Comparison of ENCODE assay signal across 9 cellular contexts in the genomic region with DNA sequence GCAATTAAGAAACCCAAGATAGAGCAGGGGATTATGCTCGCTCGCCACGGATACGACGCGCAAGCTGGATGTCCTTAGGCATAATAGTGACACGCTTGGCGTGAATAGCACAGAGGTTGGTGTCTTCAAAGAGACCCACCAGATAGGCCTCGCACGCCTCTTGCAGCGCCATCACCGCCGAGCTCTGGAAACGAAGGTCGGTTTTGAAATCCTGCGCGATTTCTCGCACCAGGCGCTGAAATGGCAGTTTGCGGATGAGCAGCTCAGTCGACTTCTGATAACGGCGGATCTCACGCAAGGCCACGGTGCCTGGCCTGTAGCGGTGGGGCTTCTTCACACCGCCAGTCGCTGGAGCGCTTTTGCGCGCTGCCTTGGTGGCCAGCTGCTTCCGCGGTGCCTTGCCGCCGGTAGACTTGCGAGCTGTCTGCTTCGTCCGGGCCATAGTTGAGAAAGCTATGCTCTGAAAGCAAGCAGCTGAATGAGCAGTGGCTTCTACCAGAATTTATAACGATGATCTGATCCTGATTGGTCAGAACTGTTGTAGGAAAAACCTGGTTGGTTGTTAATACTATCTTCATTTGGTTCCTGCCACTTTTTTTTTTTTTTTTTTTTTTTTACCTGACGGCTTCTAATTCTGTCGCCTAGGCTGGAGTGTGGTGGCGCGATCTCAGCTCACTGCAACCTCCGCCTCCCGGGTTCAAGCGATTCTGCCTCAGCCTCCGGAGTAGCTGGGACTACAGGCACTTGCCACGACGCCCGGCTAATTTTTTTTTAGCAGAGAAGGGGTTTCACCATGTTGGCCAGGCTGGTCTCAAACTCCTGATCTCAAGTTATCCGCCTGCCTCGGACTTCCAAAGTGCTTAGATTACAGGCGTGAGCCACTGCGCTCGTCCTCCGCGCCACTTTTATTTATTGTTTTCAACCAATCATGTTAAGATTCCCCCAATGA. TPM values are rescaled to one million over a fixed set of nuclear protein-coding genes. Genes with fewer than 3 reads are reported as not detected.
DNase-seq lines count a peak whose midpoint lies in the region; ATAC-seq and TF ChIP-seq lines count a peak whose summit lies in the region.
"Had no signal": no experiment of that assay in that cellular context is flagged by ENCODE, and none has a peak within 500 bp of the region (broad histone marks: within the 10 kb centered on the region; RNA-seq: fewer than 3 reads in every experiment).

No MANE protein-coding gene starts in this region.

- peaks cover 0 to 10% (median 2%) of the 10 kb centered on the region in 4 donors for H3K4me1 ChIP-seq in Peyer's patch
- H3K4me1 ChIP-seq in foreskin keratinocyte: no peaks in the 10 kb centered on the region
- no peaks in the 10 kb centered on the region for H3K4me1 ChIP-seq in prostate gland (replicated peaks)

- WGBS in prostate gland: 5% methylated on average over 57 of the region's 57 CpGs

- peak; percentile 100 for TF ChIP-seq POLR2A in GM19193 (IDR thresholded peaks at IDR 0.05; ENCODE audit: extremely low read depth, insufficient read depth, insufficient read length)
- TF ChIP-seq POLR2A in Peyer's patch (IDR thresholded peaks at IDR 0.05): peak; percentile 94 to 96
- TF ChIP-seq POLR2A in prostate gland (IDR thresholded peaks at IDR 0.05): peak; percentile 57

- intact Hi-C loops in prostate gland (cut with DNase I): loop anchor here (5.0 to 10.0 kb wide), 2 partner anchors 713 to 1094 kb away; no protein-coding TSS in a partner anchor

- H3K27me3 ChIP-seq in Peyer's patch (no peaks in the 10 kb centered on the region), foreskin keratinocyte (no peaks in the 10 kb centered on the region), prostate gland (replicated peaks; ENCODE audit: insufficient read depth) (no peaks in the 10 kb centered on the region)

- DNase-seq in Peyer's patch (peak; percentile 70 to 90 (median 81)), activated gamma-delta T cell (lab: John Stamatoyannopoulos, UW) (peak; percentile 62), foreskin keratinocyte (peak; percentile 88 to 94), prostate gland (ENCODE audit: low spot score) (peak; percentile 58), NCI-H1105 (lab: John Stamatoyannopoulos, UW) (no peak)

- H3K36me3 ChIP-seq in Peyer's patch: no peaks in the 10 kb centered on the region
- no peaks in the 10 kb centered on the region for H3K36me3 ChIP-seq in prostate gland

- H3K9me3 ChIP-seq in Peyer's patch (no peaks in the 10 kb centered on the region), prostate gland (no peaks in the 10 kb centered on the region)

- ATAC-seq in HG03280 (IDR thresholded peaks at IDR 0.05; ENCODE audit: unreplicated experiment) (peak; percentile 47), foreskin keratinocyte (peak; percentile 42)

- TF ChIP-seq CTCF in C4-2B (conservative IDR thresholded peaks at IDR 0.05) (no peak), Peyer's patch (IDR thresholded peaks at IDR 0.05) (peak in 1 of 6 experiments; percentile 6), foreskin keratinocyte (conservative IDR thresholded peaks at IDR 0.05) (no peak), prostate gland (IDR thresholded peaks at IDR 0.05) (no peak)

- H3K27ac ChIP-seq in C4-2B: peak overlapping the region; percentile 37
- H3K27ac ChIP-seq in Peyer's patch: peak overlapping the region; percentile 44 to 87 (median 60)
- peak overlapping the region; percentile 33 for H3K27ac ChIP-seq in foreskin keratinocyte
- peak overlapping the region in 1 of 2 donors; percentile 9 for H3K27ac ChIP-seq in prostate gland

- peak overlapping the region; percentile 23 to 58 (median 51) for H3K4me3 ChIP-seq in Peyer's patch
- H3K4me3 ChIP-seq in prostate gland: peak overlapping the region; percentile 11 to 14

RNA-seq across cellular contexts. Expression of gene OR2B2, which starts 21.6 kb away (rescaled TPM):
- total RNA-seq in Peyer's patch (not detected), foreskin keratinocyte (not detected in 2 replicates), prostate gland (not detected)
- not detected in 2 replicates for polyA plus RNA-seq in foreskin keratinocyte
- total RNA-seq: activated CD8-positive, alpha-beta memory T cell treated with anti-CD3 and anti-CD28 coated beads for 36 hours had no signal
